ENCODE assay signal across 1 cellular context in the genomic region with DNA sequence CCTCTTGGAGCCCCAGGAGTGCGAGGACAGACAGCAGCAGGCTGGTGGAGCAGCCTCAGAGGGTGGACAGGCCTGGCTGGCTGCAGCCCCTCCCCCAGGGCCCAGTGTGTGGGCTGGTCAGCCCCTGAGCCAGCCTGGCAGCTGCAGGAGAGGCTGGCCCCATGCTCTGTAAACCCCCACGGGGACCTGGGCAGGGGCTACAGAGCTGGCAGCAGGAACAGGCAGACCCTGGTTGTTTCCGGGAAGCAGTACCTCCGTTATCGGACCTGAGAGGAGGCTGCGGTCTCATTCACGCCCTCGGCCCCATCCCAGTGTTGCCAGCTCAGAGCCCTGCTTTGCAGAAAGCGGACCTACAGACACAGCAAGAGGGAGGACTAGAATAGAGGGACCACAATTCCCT.
TF ChIP-seq lines count a peak whose summit lies in the region.

No MANE protein-coding gene starts in this region.

TF ChIP-seq in SK-N-SH treated with all-trans-retinoic acid at 6 μM for 48 hours, 23 proteins besides CTCF, POLR2A, EP300 and RAD21 (continued from another document):
- TF ChIP-seq, protein P1, sequence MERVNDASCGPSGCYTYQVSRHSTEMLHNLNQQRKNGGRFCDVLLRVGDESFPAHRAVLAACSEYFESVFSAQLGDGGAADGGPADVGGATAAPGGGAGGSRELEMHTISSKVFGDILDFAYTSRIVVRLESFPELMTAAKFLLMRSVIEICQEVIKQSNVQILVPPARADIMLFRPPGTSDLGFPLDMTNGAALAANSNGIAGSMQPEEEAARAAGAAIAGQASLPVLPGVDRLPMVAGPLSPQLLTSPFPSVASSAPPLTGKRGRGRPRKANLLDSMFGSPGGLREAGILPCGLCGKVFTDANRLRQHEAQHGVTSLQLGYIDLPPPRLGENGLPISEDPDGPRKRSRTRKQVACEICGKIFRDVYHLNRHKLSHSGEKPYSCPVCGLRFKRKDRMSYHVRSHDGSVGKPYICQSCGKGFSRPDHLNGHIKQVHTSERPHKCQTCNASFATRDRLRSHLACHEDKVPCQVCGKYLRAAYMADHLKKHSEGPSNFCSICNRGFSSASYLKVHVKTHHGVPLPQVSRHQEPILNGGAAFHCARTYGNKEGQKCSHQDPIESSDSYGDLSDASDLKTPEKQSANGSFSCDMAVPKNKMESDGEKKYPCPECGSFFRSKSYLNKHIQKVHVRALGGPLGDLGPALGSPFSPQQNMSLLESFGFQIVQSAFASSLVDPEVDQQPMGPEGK (CRISPR knock-in tag; IDR thresholded peaks at IDR 0.05; ENCODE audit: borderline replicate concordance): no peak
- TF ChIP-seq, protein P2, sequence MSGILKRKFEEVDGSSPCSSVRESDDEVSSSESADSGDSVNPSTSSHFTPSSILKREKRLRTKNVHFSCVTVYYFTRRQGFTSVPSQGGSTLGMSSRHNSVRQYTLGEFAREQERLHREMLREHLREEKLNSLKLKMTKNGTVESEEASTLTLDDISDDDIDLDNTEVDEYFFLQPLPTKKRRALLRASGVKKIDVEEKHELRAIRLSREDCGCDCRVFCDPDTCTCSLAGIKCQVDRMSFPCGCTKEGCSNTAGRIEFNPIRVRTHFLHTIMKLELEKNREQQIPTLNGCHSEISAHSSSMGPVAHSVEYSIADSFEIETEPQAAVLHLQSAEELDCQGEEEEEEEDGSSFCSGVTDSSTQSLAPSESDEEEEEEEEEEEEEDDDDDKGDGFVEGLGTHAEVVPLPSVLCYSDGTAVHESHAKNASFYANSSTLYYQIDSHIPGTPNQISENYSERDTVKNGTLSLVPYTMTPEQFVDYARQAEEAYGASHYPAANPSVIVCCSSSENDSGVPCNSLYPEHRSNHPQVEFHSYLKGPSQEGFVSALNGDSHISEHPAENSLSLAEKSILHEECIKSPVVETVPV (CRISPR knock-in tag; IDR thresholded peaks at IDR 0.05): no peak
- TF ChIP-seq ZFP3 (CRISPR knock-in tag; IDR thresholded peaks at IDR 0.05) (no peak), ZFP30 (CRISPR knock-in tag; IDR thresholded peaks at IDR 0.05) (no peak), GLIS3 (CRISPR knock-in tag; IDR thresholded peaks at IDR 0.05) (no peak), PPARA (CRISPR knock-in tag; IDR thresholded peaks at IDR 0.05; ENCODE audit: borderline replicate concordance) (no peak), BACH2 (CRISPR knock-in tag; IDR thresholded peaks at IDR 0.05; ENCODE audit: borderline replicate concordance) (no peak), ZC3H10 (CRISPR knock-in tag; IDR thresholded peaks at IDR 0.05) (no peak), TCF4 (CRISPR knock-in tag; IDR thresholded peaks at IDR 0.05; ENCODE audit: borderline replicate concordance) (no peak), RARB (CRISPR knock-in tag; IDR thresholded peaks at IDR 0.05) (no peak), ZNF70 (CRISPR knock-in tag; IDR thresholded peaks at IDR 0.05) (no peak)
- TF ChIP-seq, protein P3, sequence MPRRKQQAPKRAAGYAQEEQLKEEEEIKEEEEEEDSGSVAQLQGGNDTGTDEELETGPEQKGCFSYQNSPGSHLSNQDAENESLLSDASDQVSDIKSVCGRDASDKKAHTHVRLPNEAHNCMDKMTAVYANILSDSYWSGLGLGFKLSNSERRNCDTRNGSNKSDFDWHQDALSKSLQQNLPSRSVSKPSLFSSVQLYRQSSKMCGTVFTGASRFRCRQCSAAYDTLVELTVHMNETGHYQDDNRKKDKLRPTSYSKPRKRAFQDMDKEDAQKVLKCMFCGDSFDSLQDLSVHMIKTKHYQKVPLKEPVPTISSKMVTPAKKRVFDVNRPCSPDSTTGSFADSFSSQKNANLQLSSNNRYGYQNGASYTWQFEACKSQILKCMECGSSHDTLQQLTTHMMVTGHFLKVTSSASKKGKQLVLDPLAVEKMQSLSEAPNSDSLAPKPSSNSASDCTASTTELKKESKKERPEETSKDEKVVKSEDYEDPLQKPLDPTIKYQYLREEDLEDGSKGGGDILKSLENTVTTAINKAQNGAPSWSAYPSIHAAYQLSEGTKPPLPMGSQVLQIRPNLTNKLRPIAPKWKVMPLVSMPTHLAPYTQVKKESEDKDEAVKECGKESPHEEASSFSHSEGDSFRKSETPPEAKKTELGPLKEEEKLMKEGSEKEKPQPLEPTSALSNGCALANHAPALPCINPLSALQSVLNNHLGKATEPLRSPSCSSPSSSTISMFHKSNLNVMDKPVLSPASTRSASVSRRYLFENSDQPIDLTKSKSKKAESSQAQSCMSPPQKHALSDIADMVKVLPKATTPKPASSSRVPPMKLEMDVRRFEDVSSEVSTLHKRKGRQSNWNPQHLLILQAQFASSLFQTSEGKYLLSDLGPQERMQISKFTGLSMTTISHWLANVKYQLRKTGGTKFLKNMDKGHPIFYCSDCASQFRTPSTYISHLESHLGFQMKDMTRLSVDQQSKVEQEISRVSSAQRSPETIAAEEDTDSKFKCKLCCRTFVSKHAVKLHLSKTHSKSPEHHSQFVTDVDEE (CRISPR knock-in tag; IDR thresholded peaks at IDR 0.05): no peak
- TF ChIP-seq, protein P4, sequence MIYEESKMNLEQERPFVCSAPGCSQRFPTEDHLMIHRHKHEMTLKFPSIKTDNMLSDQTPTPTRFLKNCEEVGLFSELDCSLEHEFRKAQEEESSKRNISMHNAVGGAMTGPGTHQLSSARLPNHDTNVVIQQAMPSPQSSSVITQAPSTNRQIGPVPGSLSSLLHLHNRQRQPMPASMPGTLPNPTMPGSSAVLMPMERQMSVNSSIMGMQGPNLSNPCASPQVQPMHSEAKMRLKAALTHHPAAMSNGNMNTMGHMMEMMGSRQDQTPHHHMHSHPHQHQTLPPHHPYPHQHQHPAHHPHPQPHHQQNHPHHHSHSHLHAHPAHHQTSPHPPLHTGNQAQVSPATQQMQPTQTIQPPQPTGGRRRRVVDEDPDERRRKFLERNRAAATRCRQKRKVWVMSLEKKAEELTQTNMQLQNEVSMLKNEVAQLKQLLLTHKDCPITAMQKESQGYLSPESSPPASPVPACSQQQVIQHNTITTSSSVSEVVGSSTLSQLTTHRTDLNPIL (CRISPR knock-in tag; IDR thresholded peaks at IDR 0.05; ENCODE audit: low read depth): no peak
- TF ChIP-seq, protein P5, sequence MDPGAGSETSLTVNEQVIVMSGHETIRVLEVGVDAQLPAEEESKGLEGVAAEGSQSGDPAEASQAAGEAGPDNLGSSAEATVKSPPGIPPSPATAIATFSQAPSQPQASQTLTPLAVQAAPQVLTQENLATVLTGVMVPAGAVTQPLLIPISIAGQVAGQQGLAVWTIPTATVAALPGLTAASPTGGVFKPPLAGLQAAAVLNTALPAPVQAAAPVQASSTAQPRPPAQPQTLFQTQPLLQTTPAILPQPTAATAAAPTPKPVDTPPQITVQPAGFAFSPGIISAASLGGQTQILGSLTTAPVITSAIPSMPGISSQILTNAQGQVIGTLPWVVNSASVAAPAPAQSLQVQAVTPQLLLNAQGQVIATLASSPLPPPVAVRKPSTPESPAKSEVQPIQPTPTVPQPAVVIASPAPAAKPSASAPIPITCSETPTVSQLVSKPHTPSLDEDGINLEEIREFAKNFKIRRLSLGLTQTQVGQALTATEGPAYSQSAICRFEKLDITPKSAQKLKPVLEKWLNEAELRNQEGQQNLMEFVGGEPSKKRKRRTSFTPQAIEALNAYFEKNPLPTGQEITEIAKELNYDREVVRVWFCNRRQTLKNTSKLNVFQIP (CRISPR knock-in tag; IDR thresholded peaks at IDR 0.05; ENCODE audit: borderline replicate concordance, low read depth): no peak
